ENCODE assay signal across 1 cellular context in the genomic region with DNA sequence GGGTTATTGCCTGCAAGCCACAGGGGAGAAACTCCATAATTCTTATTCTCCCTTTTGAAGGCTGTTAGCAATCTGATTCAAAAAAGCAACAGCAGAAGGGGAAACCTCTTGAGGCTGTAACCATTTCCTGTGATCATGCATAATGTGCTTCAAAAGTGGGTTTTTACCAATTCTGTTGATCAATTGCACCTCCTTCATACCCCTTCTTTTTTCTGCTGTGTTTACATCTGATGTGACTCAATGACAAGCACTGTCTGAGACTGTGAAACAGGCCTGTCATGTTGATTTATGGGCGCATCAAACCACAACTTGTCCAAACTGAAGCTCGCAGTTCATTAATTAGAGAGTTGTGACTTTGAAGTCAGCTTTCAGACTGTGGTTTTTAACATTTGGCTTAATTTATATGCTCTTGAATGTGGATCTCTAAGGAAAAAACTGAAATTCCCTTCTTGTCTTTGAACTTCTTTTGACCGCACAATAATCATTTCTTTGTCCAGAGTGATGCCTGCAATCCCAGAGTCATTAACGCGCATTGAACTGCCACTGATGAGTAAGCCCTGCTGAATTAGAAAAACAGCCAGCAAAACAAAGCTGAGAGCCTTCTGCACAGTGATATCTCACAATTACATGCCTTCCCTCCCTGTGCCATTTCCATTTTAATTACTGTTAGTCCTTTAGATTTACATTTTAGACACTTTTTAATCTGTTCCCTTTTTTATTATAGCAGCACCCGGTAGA.
TF ChIP-seq lines count a peak whose summit lies in the region.

No MANE protein-coding gene starts in this region.

TF ChIP-seq in HepG2, 621 proteins besides CTCF, POLR2A, EP300 and RAD21 (continued from another document):
- TF ChIP-seq ZNF142 (CRISPR knock-in tag; IDR thresholded peaks at IDR 0.05) (no peak), ERF (CRISPR knock-in tag; IDR thresholded peaks at IDR 0.05) (no peak), NAIF1 (CRISPR knock-in tag; IDR thresholded peaks at IDR 0.05; ENCODE audit: borderline replicate concordance) (no peak), REXO4 (CRISPR knock-in tag; IDR thresholded peaks at IDR 0.05; ENCODE audit: borderline replicate concordance) (no peak), ZNF747 (CRISPR knock-in tag; IDR thresholded peaks at IDR 0.05; ENCODE audit: borderline replicate concordance) (no peak), ATF3 (CRISPR knock-in tag; IDR thresholded peaks at IDR 0.05) (no peak), ZNF33B (CRISPR knock-in tag; IDR thresholded peaks at IDR 0.05) (no peak), SAP130 (CRISPR knock-in tag; IDR thresholded peaks at IDR 0.05; ENCODE audit: low read depth) (0 out of 2 replicates have a peak, but pooled peaks have one; percentile 26), ZNF317 (CRISPR knock-in tag; IDR thresholded peaks at IDR 0.05) (no peak), TFE3 (CRISPR knock-in tag; IDR thresholded peaks at IDR 0.05) (no peak), ZFY (CRISPR knock-in tag; IDR thresholded peaks at IDR 0.05) (no peak), NR2F6 (IDR thresholded peaks at IDR 0.05) (no peak), NR2F6 (CRISPR knock-in tag; IDR thresholded peaks at IDR 0.05) (no peak), MEIS2 (CRISPR knock-in tag; IDR thresholded peaks at IDR 0.05) (peak; percentile 65; the same call in 1 of the 2 replicates), ZNF329 (CRISPR knock-in tag; IDR thresholded peaks at IDR 0.05; ENCODE audit: low read depth) (no peak), TCF7 (IDR thresholded peaks at IDR 0.05; ENCODE audit: low read depth) (0 out of 2 replicates have a peak, but pooled peaks have one; percentile 31), ZNF776 (CRISPR knock-in tag; IDR thresholded peaks at IDR 0.05) (no peak), ZNF660 (CRISPR knock-in tag; IDR thresholded peaks at IDR 0.05; ENCODE audit: borderline replicate concordance, low read depth) (no peak), ZSCAN31 (CRISPR knock-in tag; IDR thresholded peaks at IDR 0.05; ENCODE audit: low read depth) (no peak), AGO2 (optimal IDR thresholded peaks at IDR 0.05; ENCODE audit: low read depth, low read length) (no peak), KDM2A (CRISPR knock-in tag; IDR thresholded peaks at IDR 0.05; ENCODE audit: borderline replicate concordance, low read depth) (no peak), ZNF607 (CRISPR knock-in tag; IDR thresholded peaks at IDR 0.05; ENCODE audit: borderline replicate concordance) (no peak), STAT6 (CRISPR knock-in tag; IDR thresholded peaks at IDR 0.05; ENCODE audit: borderline replicate concordance) (no peak), POGZ (CRISPR knock-in tag; IDR thresholded peaks at IDR 0.05) (no peak), MEF2D (CRISPR knock-in tag; IDR thresholded peaks at IDR 0.05) (no peak), HOXA9 (CRISPR knock-in tag; IDR thresholded peaks at IDR 0.05; ENCODE audit: borderline replicate concordance) (peak; percentile 58; the same call in 1 of the 2 replicates), ZNF432 (CRISPR knock-in tag; IDR thresholded peaks at IDR 0.05; ENCODE audit: borderline replicate concordance) (no peak), ZNF703 (CRISPR knock-in tag; IDR thresholded peaks at IDR 0.05; ENCODE audit: borderline replicate concordance) (no peak), ZFP36 (IDR thresholded peaks at IDR 0.05; ENCODE audit: borderline replicate concordance, low read depth, low read length, partially characterized antibody) (no peak), HMGXB4 (CRISPR knock-in tag; IDR thresholded peaks at IDR 0.05; ENCODE audit: borderline replicate concordance in 1 of 2, low read depth in 1 of 2) (no peak), SSRP1 (CRISPR knock-in tag; IDR thresholded peaks at IDR 0.05) (0 out of 2 replicates have a peak, but pooled peaks have one; percentile 25), ZNF749 (CRISPR knock-in tag; IDR thresholded peaks at IDR 0.05; ENCODE audit: borderline replicate concordance) (no peak), NCOA5 (CRISPR knock-in tag; IDR thresholded peaks at IDR 0.05) (no peak), PRPF4 (IDR thresholded peaks at IDR 0.05; ENCODE audit: low read depth, low read length, poor library complexity, severe bottlenecking) (no peak), CBX2 (IDR thresholded peaks at IDR 0.05; ENCODE audit: low read depth, low read length) (no peak), CBX2 (CRISPR knock-in tag; IDR thresholded peaks at IDR 0.05; ENCODE audit: low read depth) (no peak)
- TF ChIP-seq, protein P1, sequence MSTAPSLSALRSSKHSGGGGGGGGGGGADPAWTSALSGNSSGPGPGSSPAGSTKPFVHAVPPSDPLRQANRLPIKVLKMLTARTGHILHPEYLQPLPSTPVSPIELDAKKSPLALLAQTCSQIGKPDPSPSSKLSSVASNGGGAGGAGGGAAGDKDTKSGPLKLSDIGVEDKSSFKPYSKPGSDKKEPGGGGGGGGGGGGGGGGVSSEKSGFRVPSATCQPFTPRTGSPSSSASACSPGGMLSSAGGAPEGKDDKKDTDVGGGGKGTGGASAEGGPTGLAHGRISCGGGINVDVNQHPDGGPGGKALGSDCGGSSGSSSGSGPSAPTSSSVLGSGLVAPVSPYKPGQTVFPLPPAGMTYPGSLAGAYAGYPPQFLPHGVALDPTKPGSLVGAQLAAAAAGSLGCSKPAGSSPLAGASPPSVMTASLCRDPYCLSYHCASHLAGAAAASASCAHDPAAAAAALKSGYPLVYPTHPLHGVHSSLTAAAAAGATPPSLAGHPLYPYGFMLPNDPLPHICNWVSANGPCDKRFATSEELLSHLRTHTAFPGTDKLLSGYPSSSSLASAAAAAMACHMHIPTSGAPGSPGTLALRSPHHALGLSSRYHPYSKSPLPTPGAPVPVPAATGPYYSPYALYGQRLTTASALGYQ (CRISPR knock-in tag; IDR thresholded peaks at IDR 0.05) = no peak
- TF ChIP-seq, protein P2, sequence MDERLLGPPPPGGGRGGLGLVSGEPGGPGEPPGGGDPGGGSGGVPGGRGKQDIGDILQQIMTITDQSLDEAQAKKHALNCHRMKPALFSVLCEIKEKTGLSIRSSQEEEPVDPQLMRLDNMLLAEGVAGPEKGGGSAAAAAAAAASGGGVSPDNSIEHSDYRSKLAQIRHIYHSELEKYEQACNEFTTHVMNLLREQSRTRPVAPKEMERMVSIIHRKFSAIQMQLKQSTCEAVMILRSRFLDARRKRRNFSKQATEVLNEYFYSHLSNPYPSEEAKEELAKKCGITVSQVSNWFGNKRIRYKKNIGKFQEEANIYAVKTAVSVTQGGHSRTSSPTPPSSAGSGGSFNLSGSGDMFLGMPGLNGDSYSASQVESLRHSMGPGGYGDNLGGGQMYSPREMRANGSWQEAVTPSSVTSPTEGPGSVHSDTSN (CRISPR knock-in tag; IDR thresholded peaks at IDR 0.05) = peak; percentile 27; the same call in 1 of the 2 replicates
- TF ChIP-seq, protein P3, sequence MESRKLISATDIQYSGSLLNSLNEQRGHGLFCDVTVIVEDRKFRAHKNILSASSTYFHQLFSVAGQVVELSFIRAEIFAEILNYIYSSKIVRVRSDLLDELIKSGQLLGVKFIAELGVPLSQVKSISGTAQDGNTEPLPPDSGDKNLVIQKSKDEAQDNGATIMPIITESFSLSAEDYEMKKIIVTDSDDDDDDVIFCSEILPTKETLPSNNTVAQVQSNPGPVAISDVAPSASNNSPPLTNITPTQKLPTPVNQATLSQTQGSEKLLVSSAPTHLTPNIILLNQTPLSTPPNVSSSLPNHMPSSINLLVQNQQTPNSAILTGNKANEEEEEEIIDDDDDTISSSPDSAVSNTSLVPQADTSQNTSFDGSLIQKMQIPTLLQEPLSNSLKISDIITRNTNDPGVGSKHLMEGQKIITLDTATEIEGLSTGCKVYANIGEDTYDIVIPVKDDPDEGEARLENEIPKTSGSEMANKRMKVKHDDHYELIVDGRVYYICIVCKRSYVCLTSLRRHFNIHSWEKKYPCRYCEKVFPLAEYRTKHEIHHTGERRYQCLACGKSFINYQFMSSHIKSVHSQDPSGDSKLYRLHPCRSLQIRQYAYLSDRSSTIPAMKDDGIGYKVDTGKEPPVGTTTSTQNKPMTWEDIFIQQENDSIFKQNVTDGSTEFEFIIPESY (CRISPR knock-in tag; IDR thresholded peaks at IDR 0.05) = 0 out of 2 replicates have a peak, but pooled peaks have one; percentile 36
